14 cellular contexts compared by ENCODE assay signal in genomic region chr4:137310593-137311490, GRCh38.
DNase-seq lines count a peak whose midpoint lies in the region; ATAC-seq, FAIRE-seq and TF ChIP-seq lines count a peak whose summit lies in the region.
"Had no signal": no experiment of that assay in that cellular context is flagged by ENCODE, and none has a peak within 500 bp of the region (broad histone marks: within the 10 kb centered on the region; RNA-seq: fewer than 3 reads in every experiment).

No MANE protein-coding gene starts in this region.

- peaks cover 22% of the 10 kb centered on the region for H3K4me1 Mint-ChIP-seq in nephron

- no peaks in the 10 kb centered on the region for H3K79me2 ChIP-seq in KMS-11 (ENCODE audit: insufficient read depth, low read depth)

- peaks cover 33% of the 10 kb centered on the region for H3K4me1 ChIP-seq in KMS-11 (ENCODE audit: low read depth, poor library complexity, severe bottlenecking)

- H3K27me3 Mint-ChIP-seq in nephron (ENCODE audit: low read depth), result no peaks in the 10 kb centered on the region
- H3K27me3 Mint-ChIP-seq: stimulated activated naive CD8-positive, alpha-beta T cell treated with anti-CD3 and anti-CD28 coated beads, Interleukin-15, Interleukin-2, amounts not matched to agents 100 ng/mL and 50 ng/mL, for 24 hours had no signal

- peak; percentile 69 for DNase-seq in AG09309 (ENCODE audit: low read depth)
- DNase-seq in DMS114 treated with DMSO at 0.1 percent for 48 hours (lab: John Stamatoyannopoulos, UW; ENCODE audit: unreplicated experiment), result no peak
- DNase-seq in NCI-H82 treated with DMSO at 0.1 percent for 48 hours (lab: John Stamatoyannopoulos, UW; ENCODE audit: unreplicated experiment), result no peak
- DNase-seq: COR-L47, esophagus squamous epithelium, GOT3, NCI-H1092 treated with DMSO at 0.1 percent for 48 hours had no signal

- H3K9ac ChIP-seq in KMS-11, result no peak overlapping the region

- no peaks in the 10 kb centered on the region for H3K36me3 Mint-ChIP-seq in nephron (ENCODE audit: low read depth)

- H2AFZ ChIP-seq in KMS-11 (ENCODE audit: low read depth), result peak overlapping the region; percentile 9; the same call in 1 of the 2 replicates

- H3K27ac ChIP-seq in KMS-11, result peak overlapping the region; percentile 47
- H3K27ac ChIP-seq: VCaP had no signal

- peak overlapping the region; percentile 59 for H3K4me2 ChIP-seq in KMS-11

- H3K4me3 ChIP-seq in AG09309 (ENCODE audit: control insufficient read depth, low read depth, low read length) (no peak overlapping the region), KMS-11 (IDR thresholded peaks at IDR 0.05; ENCODE audit: insufficient read depth, low read depth, low read length) (no peak overlapping the region)
- H3K4me3 ChIP-seq: esophagus squamous epithelium had no signal

- H3K27me3 ChIP-seq in KMS-11 (ENCODE audit: insufficient read depth, low read depth), result no peaks in the 10 kb centered on the region
- H3K27me3 ChIP-seq: esophagus squamous epithelium had no signal

- H4K20me1 ChIP-seq in KMS-11 (ENCODE audit: insufficient read depth), result no peaks in the 10 kb centered on the region

- no peaks in the 10 kb centered on the region for H3K36me3 ChIP-seq in KMS-11 (ENCODE audit: insufficient read depth)
- H3K36me3 ChIP-seq: esophagus squamous epithelium had no signal

- peak overlapping the region; percentile 82 to 92 (median 88) for H3K27ac Mint-ChIP-seq in nephron
- H3K27ac Mint-ChIP-seq: stimulated activated naive CD8-positive, alpha-beta T cell treated with anti-CD3 and anti-CD28 coated beads, Interleukin-15, Interleukin-2, amounts not matched to agents 100 ng/mL and 50 ng/mL, for 24 hours had no signal

- no peak for TF ChIP-seq CTCF in AG09309 (IDR thresholded peaks at IDR 0.05; ENCODE audit: control insufficient read depth, insufficient read depth, low read depth, low read length, missing control alignments)
- no peak for TF ChIP-seq CTCF in KMS-11 (conservative IDR thresholded peaks at IDR 0.05; ENCODE audit: low read depth, low read length)
- no peak for TF ChIP-seq CTCF in nephron (IDR thresholded peaks at IDR 0.05; ENCODE audit: unreplicated experiment in 3 of 3)

- H3K4me3 Mint-ChIP-seq in nephron, result no peak overlapping the region
- H3K4me3 Mint-ChIP-seq: stimulated activated naive CD8-positive, alpha-beta T cell treated with anti-CD3 and anti-CD28 coated beads, Interleukin-15, Interleukin-2, amounts not matched to agents 100 ng/mL and 50 ng/mL, for 24 hours had no signal

- no peak for ATAC-seq in GM19023 (IDR thresholded peaks at IDR 0.05; ENCODE audit: unreplicated experiment)
- ATAC-seq in GM18511 (IDR thresholded peaks at IDR 0.05; ENCODE audit: unreplicated experiment), result no peak

- H3K9me3 Mint-ChIP-seq in nephron, result no peaks in the 10 kb centered on the region
- H3K9me3 Mint-ChIP-seq: stimulated activated naive CD8-positive, alpha-beta T cell treated with anti-CD3 and anti-CD28 coated beads, Interleukin-15, Interleukin-2, amounts not matched to agents 100 ng/mL and 50 ng/mL, for 24 hours had no signal

- FAIRE-seq in colon (lab: Jason Lieb, UNC), result peak; percentile 18
